8 cellular contexts compared by ENCODE assay signal in the genomic region with DNA sequence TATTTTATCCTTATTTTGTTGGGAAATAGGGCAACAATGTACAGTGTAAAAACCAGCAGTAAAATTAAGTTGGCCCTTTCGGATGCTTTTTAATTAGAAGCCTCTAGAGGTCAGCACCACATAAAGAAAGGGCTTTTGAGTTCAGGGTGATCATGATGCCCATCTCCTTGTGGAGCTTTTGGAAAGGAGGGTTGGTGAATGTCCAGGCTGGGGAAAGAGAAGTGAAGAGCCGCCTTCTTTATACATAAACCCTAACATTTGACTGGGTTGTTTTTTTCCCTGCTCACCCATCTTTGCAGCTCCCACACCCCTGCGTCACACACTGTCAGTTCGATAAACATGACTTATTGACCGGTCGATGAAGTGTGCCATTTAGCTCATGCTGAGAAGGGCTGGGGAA. TPM values are rescaled to one million over a fixed set of nuclear protein-coding genes. Genes with fewer than 3 reads are reported as not detected.
DNase-seq lines count a peak whose midpoint lies in the region; ATAC-seq and TF ChIP-seq lines count a peak whose summit lies in the region.

No MANE protein-coding gene starts in this region.

- no peaks in the 10 kb centered on the region for H3K27me3 Mint-ChIP-seq in CD4-positive, CD25-positive, alpha-beta regulatory T cell
- H3K27me3 Mint-ChIP-seq in GM23338 (ENCODE audit: insufficient read depth, low read depth, poor library complexity) = peaks cover 20% of the 10 kb centered on the region
- no peaks in the 10 kb centered on the region for H3K27me3 Mint-ChIP-seq in activated CD8-positive, alpha-beta T cell treated with anti-CD3 and anti-CD28 coated beads for 36 hours

- H4K20me1 ChIP-seq in GM23338 (replicated peaks; ENCODE audit: insufficient read depth) = no peaks in the 10 kb centered on the region

- in situ Hi-C loops in gastrocnemius medialis (cut with MboI; ENCODE audit: low sequenced_read_pairs in 4 of 4) = loop anchor here (5.0 to 25.0 kb wide), 5 partner anchors 110 to 398 kb away; a partner anchor contains a TSS

- peaks cover 6% of the 10 kb centered on the region for H3K36me3 Mint-ChIP-seq in CD4-positive, CD25-positive, alpha-beta regulatory T cell
- no peaks in the 10 kb centered on the region for H3K36me3 Mint-ChIP-seq in GM23338 (ENCODE audit: low read depth)
- H3K36me3 Mint-ChIP-seq in activated CD8-positive, alpha-beta T cell treated with anti-CD3 and anti-CD28 coated beads for 36 hours (ENCODE audit: low read depth) = no peaks in the 10 kb centered on the region

- peak in 2 of 3 donors; percentile 30 to 51 for DNase-seq in CD4-positive, CD25-positive, alpha-beta regulatory T cell
- DNase-seq in GM23338 (ENCODE audit: low spot score) (peak; percentile 87), NCI-H2196 (lab: John Stamatoyannopoulos, UW; ENCODE audit: unreplicated experiment) (peak; percentile 69), cardiac muscle cell (ENCODE audit: low read depth in 1 of 2, low spot score in 1 of 2) (peak; percentile 69 to 79), gastrocnemius medialis (no peak)
- no peak for DNase-seq in activated CD8-positive, alpha-beta T cell treated with anti-CD3 and anti-CD28 coated beads for 36 hours

- POLR2A ChIA-PET in activated CD8-positive, alpha-beta T cell treated with anti-CD3 and anti-CD28 coated beads for 36 hours (lab: Charles Lee) = interaction anchor here (0.6 to 0.7 kb wide), 2 partner anchors 10 to 87 kb away, joined by 3 read pairs; no protein-coding TSS in a partner anchor

- H3K9me2 ChIP-seq in GM23338 (ENCODE audit: insufficient read depth) = no peaks in the 10 kb centered on the region

- H3K79me2 ChIP-seq in GM23338 (replicated peaks; ENCODE audit: insufficient read depth) = no peaks in the 10 kb centered on the region

- H3K27ac Mint-ChIP-seq in CD4-positive, CD25-positive, alpha-beta regulatory T cell = peak overlapping the region in 2 of 3 donors; percentile 21 to 44
- H3K27ac Mint-ChIP-seq in GM23338 = no peak overlapping the region
- H3K27ac Mint-ChIP-seq in activated CD8-positive, alpha-beta T cell treated with anti-CD3 and anti-CD28 coated beads for 36 hours = no peak overlapping the region

- no peak overlapping the region for H3K4me3 ChIP-seq in CD4-positive, CD25-positive, alpha-beta regulatory T cell (ENCODE audit: low read depth, low read length)
- no peak overlapping the region for H3K4me3 ChIP-seq in GM23338
- no peak overlapping the region for H3K4me3 ChIP-seq in cardiac muscle cell
- H3K4me3 ChIP-seq in gastrocnemius medialis = no peak overlapping the region

- H3F3A ChIP-seq in GM23338 (replicated peaks; ENCODE audit: low read depth) = no peaks in the 10 kb centered on the region

- no peak for TF ChIP-seq POLR2A in gastrocnemius medialis (IDR thresholded peaks at IDR 0.05)

- H3K9me3 Mint-ChIP-seq in CD4-positive, CD25-positive, alpha-beta regulatory T cell = no peaks in the 10 kb centered on the region
- H3K9me3 Mint-ChIP-seq in GM23338 = no peaks in the 10 kb centered on the region
- H3K9me3 Mint-ChIP-seq in activated CD8-positive, alpha-beta T cell treated with anti-CD3 and anti-CD28 coated beads for 36 hours = no peaks in the 10 kb centered on the region

- intact Hi-C loops in activated CD8-positive, alpha-beta T cell treated with anti-CD3 and anti-CD28 coated beads for 36 hours (cut with micrococcal nuclease) = loop anchor here (10.0 kb wide), 1 partner anchor 110 kb away; no protein-coding TSS in a partner anchor
- intact Hi-C loops in gastrocnemius medialis (cut with DNase I; ENCODE audit: low total_unique reads) = loop anchor here (2.0 kb wide), 1 partner anchor 248 kb away; no protein-coding TSS in a partner anchor

- H3K36me3 ChIP-seq in CD4-positive, CD25-positive, alpha-beta regulatory T cell (ENCODE audit: control insufficient read depth, insufficient read depth, low read length) = no peaks in the 10 kb centered on the region
- no peaks in the 10 kb centered on the region for H3K36me3 ChIP-seq in GM23338 (ENCODE audit: insufficient read depth)
- no peaks in the 10 kb centered on the region for H3K36me3 ChIP-seq in cardiac muscle cell
- H3K36me3 ChIP-seq in gastrocnemius medialis = peaks cover 0 to 4% of the 10 kb centered on the region in 2 donors

- no peak overlapping the region for H2AFZ ChIP-seq in GM23338

- H3K4me3 Mint-ChIP-seq in CD4-positive, CD25-positive, alpha-beta regulatory T cell = peak overlapping the region in 1 of 4 donors; percentile 2
- H3K4me3 Mint-ChIP-seq in GM23338 = no peak overlapping the region
- H3K4me3 Mint-ChIP-seq in activated CD8-positive, alpha-beta T cell treated with anti-CD3 and anti-CD28 coated beads for 36 hours = no peak overlapping the region

- no peak overlapping the region for H3K4me2 ChIP-seq in GM23338

- no peaks in the 10 kb centered on the region for H3K9me3 ChIP-seq in CD4-positive, CD25-positive, alpha-beta regulatory T cell (ENCODE audit: control insufficient read depth in 2 of 2, low read length in 2 of 2)
- no peaks in the 10 kb centered on the region for H3K9me3 ChIP-seq in cardiac muscle cell (ENCODE audit: low read depth)
- no peaks in the 10 kb centered on the region for H3K9me3 ChIP-seq in gastrocnemius medialis

- H3K27me3 ChIP-seq in CD4-positive, CD25-positive, alpha-beta regulatory T cell (ENCODE audit: control insufficient read depth, insufficient read depth, low read length) = no peaks in the 10 kb centered on the region
- 0 out of 2 replicates have a peak, but pooled peaks cover 9% of the 10 kb centered on the region for H3K27me3 ChIP-seq in GM23338 (ENCODE audit: insufficient read depth)
- peaks cover 15% of the 10 kb centered on the region for H3K27me3 ChIP-seq in cardiac muscle cell
- H3K27me3 ChIP-seq in gastrocnemius medialis = no peaks in the 10 kb centered on the region

- ATAC-seq in CD4-positive, CD25-positive, alpha-beta regulatory T cell (ENCODE audit: low read depth in 2 of 2) = no peak
- ATAC-seq in GM23338 (peak; percentile 23), gastrocnemius medialis (peak; percentile 85 to 94), GM21737 (IDR thresholded peaks at IDR 0.05; ENCODE audit: unreplicated experiment) (no peak), HG03460 (IDR thresholded peaks at IDR 0.05; ENCODE audit: unreplicated experiment) (no peak)
- ATAC-seq in activated CD8-positive, alpha-beta T cell treated with anti-CD3 and anti-CD28 coated beads for 36 hours = no peak

- no peak overlapping the region for H3K27ac ChIP-seq in CD4-positive, CD25-positive, alpha-beta regulatory T cell (ENCODE audit: insufficient read depth, low read length, poor library complexity, severe bottlenecking)
- H3K27ac ChIP-seq in GM23338 (ENCODE audit: low read depth) (no peak overlapping the region), cardiac muscle cell (no peak overlapping the region), gastrocnemius medialis (peak overlapping the region in 1 of 4 donors; percentile 30)

- TF ChIP-seq CTCF in GM23338 (conservative IDR thresholded peaks at IDR 0.05; ENCODE audit: low read depth in 2 of 2) = peak; percentile 78 to 84
- TF ChIP-seq CTCF in activated CD8-positive, alpha-beta T cell treated with anti-CD3 and anti-CD28 coated beads for 36 hours (IDR thresholded peaks at IDR 0.05) = peak; percentile 52
- TF ChIP-seq CTCF in cardiac muscle cell (IDR thresholded peaks at IDR 0.05; ENCODE audit: low read depth, low read length) = peak; percentile 62
- TF ChIP-seq CTCF in gastrocnemius medialis (IDR thresholded peaks at IDR 0.05 in 4 of 5, conservative IDR thresholded peaks at IDR 0.05 in 1 of 5) = peak; percentile 31 to 71 (median 65)

- peaks cover 11 to 44% (median 31%) of the 10 kb centered on the region in 4 donors for H3K4me1 Mint-ChIP-seq in CD4-positive, CD25-positive, alpha-beta regulatory T cell
- H3K4me1 Mint-ChIP-seq in GM23338 = peaks cover 69% of the 10 kb centered on the region
- peaks cover 31% of the 10 kb centered on the region for H3K4me1 Mint-ChIP-seq in activated CD8-positive, alpha-beta T cell treated with anti-CD3 and anti-CD28 coated beads for 36 hours (ENCODE audit: low read depth)

- peaks cover 16% of the 10 kb centered on the region for H3K4me1 ChIP-seq in CD4-positive, CD25-positive, alpha-beta regulatory T cell (ENCODE audit: control insufficient read depth, insufficient read depth, low read length, poor library complexity, severe bottlenecking)
- H3K4me1 ChIP-seq in GM23338 (ENCODE audit: insufficient read depth) (peaks cover 40% of the 10 kb centered on the region), cardiac muscle cell (ENCODE audit: low read depth) (peaks cover 45% of the 10 kb centered on the region), gastrocnemius medialis (peaks cover 15 to 18% of the 10 kb centered on the region in 2 donors)

- CTCF ChIA-PET in activated CD8-positive, alpha-beta T cell treated with anti-CD3 and anti-CD28 coated beads for 36 hours (lab: Charles Lee) = interaction anchor here (0.7 to 1.8 kb wide), 12 partner anchors 10 to 570 kb away, joined by 3 to 7 read pairs (median 4); a partner anchor contains a TSS

TF ChIP-seq in GM23338, 12 proteins besides CTCF, POLR2A, EP300 and RAD21 (continues in another document):
- no peak for TF ChIP-seq ZNF114 (CRISPR knock-in tag; IDR thresholded peaks at IDR 0.05)
- TF ChIP-seq STAT1 (IDR thresholded peaks at IDR 0.05; ENCODE audit: unreplicated experiment) = no peak

RNA-seq across cellular contexts. Expression of a gene that starts 29.8 kb away (rescaled TPM):
- total RNA-seq in CD4-positive, CD25-positive, alpha-beta regulatory T cell = 31.1 TPM
- 1 to 10 TPM; 5.2 to 8.5 (median 5.8) TPM for polyA plus RNA-seq in CD4-positive, CD25-positive, alpha-beta regulatory T cell
- 4.7 and 8.7 TPM in 2 replicates for total RNA-seq in GM23338 (2014; rRNA removed; shearing (Covaris generic))
- 3.0 and 3.1 TPM in 2 replicates for polyA plus RNA-seq in GM23338 (2016; fragmentation: Nextera tagmentation; extraction: Ambion mirVana)
- 1 to 10 TPM; 3.2 to 3.3 TPM for total RNA-seq in activated CD8-positive, alpha-beta T cell treated with anti-CD3 and anti-CD28 coated beads for 36 hours
- total RNA-seq in cardiac muscle cell = 16.5 and 39.3 TPM in 2 replicates
- polyA plus RNA-seq in cardiac muscle cell = 11.2 and 26.3 TPM in 2 replicates
- 10 to 100 TPM; 32.9 to 81.9 (median 44.7) TPM for total RNA-seq in gastrocnemius medialis

Comparison
In these comparisons a context has a peak if more than half of its experiments do, and no peak if none do; other contexts are left out.
1. ATAC-seq: peak in GM23338 (single experiment) and gastrocnemius medialis (2 of 2); none in CD4-positive, CD25-positive, alpha-beta regulatory T cell (0 of 2), activated CD8-positive, alpha-beta T cell treated with anti-CD3 and anti-CD28 coated beads for 36 hours (single experiment), GM21737 (single experiment) and HG03460 (single experiment).
2. DNase-seq: peak in CD4-positive, CD25-positive, alpha-beta regulatory T cell (2 of 3), GM23338 (single experiment), NCI-H2196 (single experiment) and cardiac muscle cell (2 of 2); none in activated CD8-positive, alpha-beta T cell treated with anti-CD3 and anti-CD28 coated beads for 36 hours (single experiment) and gastrocnemius medialis (0 of 2).
3. H3K27ac Mint-ChIP-seq: peak in CD4-positive, CD25-positive, alpha-beta regulatory T cell (2 of 3); none in GM23338 (single experiment) and activated CD8-positive, alpha-beta T cell treated with anti-CD3 and anti-CD28 coated beads for 36 hours (single experiment).
4. Peak in every context shown above with its lines, with median percentiles within 50 percentile points of each other: CTCF ChIP-seq.